18 cellular contexts compared by ENCODE assay signal in the genomic region with DNA sequence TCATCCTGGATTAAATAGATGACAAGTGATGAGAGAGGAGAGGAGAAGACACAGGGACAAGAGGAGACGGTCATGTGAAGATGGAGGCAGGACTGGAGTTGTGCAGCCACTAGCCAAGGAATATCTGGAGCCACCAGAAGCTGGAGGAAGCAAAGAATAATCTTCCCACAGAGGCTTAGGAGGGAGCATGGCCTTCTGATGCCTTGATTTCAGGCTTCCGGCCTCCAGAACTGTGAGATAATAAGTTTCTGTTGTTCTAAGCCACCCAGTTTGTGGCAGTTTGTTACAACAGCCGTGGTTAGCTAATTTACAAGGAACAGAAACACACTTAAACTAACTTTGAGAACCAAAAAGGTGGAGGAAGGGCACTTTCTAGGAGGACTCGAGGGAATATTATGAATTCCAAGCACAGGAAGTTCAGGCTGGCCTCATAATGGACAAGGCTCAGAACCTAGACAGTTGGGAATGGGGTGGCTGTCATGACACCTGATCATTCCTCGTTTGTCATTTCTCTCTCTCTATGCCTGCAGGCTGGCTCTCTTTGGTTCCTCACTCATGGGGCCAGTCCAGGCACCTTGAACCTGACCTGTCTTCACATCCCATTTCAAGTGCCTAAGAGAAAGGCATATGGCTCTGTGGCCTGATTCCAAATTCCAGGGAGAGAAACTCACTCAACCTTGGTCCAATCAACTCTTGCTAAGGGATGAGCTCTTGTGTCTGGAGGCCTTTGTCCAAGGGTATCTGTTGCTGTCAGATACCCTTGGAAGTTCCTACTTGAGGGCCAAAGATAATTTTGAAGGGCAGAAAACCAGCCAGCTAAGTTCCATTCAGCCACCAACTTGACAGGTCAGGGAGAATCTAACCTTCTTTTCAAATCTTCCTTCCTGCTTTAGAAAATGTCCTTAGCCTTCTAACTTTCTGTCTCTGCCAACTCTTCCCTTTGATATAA. TPM values are rescaled to one million over a fixed set of nuclear protein-coding genes. Genes with fewer than 3 reads are reported as not detected.
A peak's percentile ranks its signal among the peaks of the same experiment; 100 is the strongest.
DNase-seq lines count a peak whose midpoint lies in the region; ATAC-seq, FAIRE-seq and TF ChIP-seq lines count a peak whose summit lies in the region.
"Had no signal": no experiment of that assay in that cellular context is flagged by ENCODE, and none has a peak within 500 bp of the region (broad histone marks: within the 10 kb centered on the region; RNA-seq: fewer than 3 reads in every experiment).

No MANE protein-coding gene starts in this region.

- H3K9me1 ChIP-seq in K562 (ENCODE audit: control insufficient read depth, insufficient read depth, low read length) = no peaks in the 10 kb centered on the region

- no peaks in the 10 kb centered on the region for H4K20me1 ChIP-seq in K562 (replicated peaks; ENCODE audit: control insufficient read depth, insufficient read depth, low read length)

- H3K9me3 ChIP-seq in K562 (replicated peaks; ENCODE audit: control insufficient read depth, insufficient read depth, low read depth, low read length) (no peaks in the 10 kb centered on the region), thyroid gland (no peaks in the 10 kb centered on the region), body of pancreas (no peaks in the 10 kb centered on the region)

- H3K36me3 ChIP-seq in K562 (ENCODE audit: control insufficient read depth, insufficient read depth, low read length) = no peaks in the 10 kb centered on the region
- H3K36me3 ChIP-seq in thyroid gland = no peaks in the 10 kb centered on the region
- H3K36me3 ChIP-seq in body of pancreas (replicated peaks in 1 of 2; ENCODE audit: insufficient read depth in 1 of 2, low read depth in 2 of 2) = no peaks in the 10 kb centered on the region

- peak; percentile 83 for FAIRE-seq in K562 (lab: Jason Lieb, UNC)
- FAIRE-seq: G401.6, RCC 7860 had no signal

- no peaks in the 10 kb centered on the region for H3K27me3 ChIP-seq in K562 (ENCODE audit: control insufficient read depth in 2 of 2, insufficient read depth in 2 of 2, low read length in 2 of 2)
- H3K27me3 ChIP-seq in thyroid gland = no peaks in the 10 kb centered on the region
- no peaks in the 10 kb centered on the region for H3K27me3 ChIP-seq in body of pancreas

- peak overlapping the region; percentile 68 for H2AFZ ChIP-seq in K562 (ENCODE audit: low read depth, low read length)
- H2AFZ ChIP-seq: GM23338 had no signal

- POLR2A ChIA-PET in K562 (lab: Yijun Ruan, JAX) = interaction anchor here (0.5 to 1.3 kb wide), 7 partner anchors 9 to 63 kb away, joined by 3 to 4 read pairs (median 3); no protein-coding TSS in a partner anchor

- TF ChIP-seq POLR2A in K562 (conservative IDR thresholded peaks at IDR 0.05) = no peak
- no peak for TF ChIP-seq POLR2A in thyroid gland (IDR thresholded peaks at IDR 0.05)
- TF ChIP-seq POLR2A in body of pancreas (IDR thresholded peaks at IDR 0.05) = no peak

- 0% methylated on average over 4 of the region's 5 CpGs for WGBS in K562 (ENCODE audit: insufficient coverage, low coverage, missing lambda C conversion rate)
- 67 to 75% methylated on average over 5 of the region's 5 CpGs for WGBS in thyroid gland, 2 donors
- WGBS in body of pancreas, 2 donors = 71 to 82% methylated on average over 5 of the region's 5 CpGs

- no peak for TF ChIP-seq CTCF in K562 (IDR thresholded peaks at IDR 0.05 in 2 of 3, conservative IDR thresholded peaks at IDR 0.05 in 1 of 3; ENCODE audit: insufficient read depth in 2 of 3, low read depth in 1 of 3, low read length in 3 of 3)
- TF ChIP-seq CTCF in thyroid gland (IDR thresholded peaks at IDR 0.05) = no peak
- TF ChIP-seq CTCF in body of pancreas (IDR thresholded peaks at IDR 0.05) = no peak

- peak; percentile 35 for ATAC-seq in K562
- ATAC-seq in sciatic nerve = no peak
- ATAC-seq in body of pancreas = no peak
- ATAC-seq: GM23338 had no signal

- peak; percentile 79; the same call in 1 of the 2 replicates for TF ChIP-seq EP300 in K562 (IDR thresholded peaks at IDR 0.05; ENCODE audit: low read length)

- intact Hi-C loops in K562 (cut with micrococcal nuclease) (loop anchor here (2.0 kb wide), 1 partner anchor 34 kb away; a partner anchor contains a TSS), sciatic nerve (cut with DNase I) (no loop called here), thyroid gland (cut with DNase I) (no loop called here), body of pancreas (cut with DNase I) (no loop called here)

- in situ Hi-C loops in K562 (cut with MboI) = no loop called here

- H3K4me3 ChIP-seq in K562 (no peak overlapping the region), thyroid gland (replicated peaks in 1 of 3) (no peak overlapping the region), body of pancreas (no peak overlapping the region)
- H3K4me3 ChIP-seq: GM23338 had no signal

- BruUV-seq in K562 (replicated peaks; lab: Mats Ljungman, UMichigan) = no TSS peak

- H3K4me1 ChIP-seq in K562 (replicated peaks in 1 of 2; ENCODE audit: control insufficient read depth in 2 of 2, insufficient read depth in 2 of 2, low read length in 2 of 2) (peaks cover 26 to 68% of the 10 kb centered on the region in 2 experiments), thyroid gland (no peaks in the 10 kb centered on the region), body of pancreas (no peaks in the 10 kb centered on the region)

- peak overlapping the region; percentile 55 for H3K4me2 ChIP-seq in K562 (ENCODE audit: insufficient read depth, low read length)
- H3K4me2 ChIP-seq: GM23338 had no signal

- peak overlapping the region; percentile 38 to 59; a peak in 3 of 4 replicates for H3K9ac ChIP-seq in K562 (ENCODE audit: insufficient read depth in 1 of 2, low read depth in 2 of 2, low read length in 2 of 2)

- DNase-seq in MV-4-11 (lab: John Stamatoyannopoulos, UW) (peak; percentile 83), OCI-M1 (lab: John Stamatoyannopoulos, UW) (peak; percentile 88), K562 (ENCODE audit: extremely low read depth in 1 of 4, low spot score in 3 of 4) (peak in 2 of 4 experiments; percentile 52 to 77), sciatic nerve (ENCODE audit: low spot score) (no peak), thyroid gland (no peak), body of pancreas (no peak), NCI-H146 treated with DMSO at 0.1 percent for 48 hours (lab: John Stamatoyannopoulos, UW; ENCODE audit: unreplicated experiment) (no peak)
- DNase-seq: ACHN, HCEC 1CT, NCI-H1417, NCI-H187 treated with DMSO at 0.1 percent for 48 hours, NCI-H2227 treated with DMSO at 0.1 percent for 48 hours, NCI-H510A treated with DMSO at 0.1 percent for 48 hours, NCI-H774, Right ventricle myocardium superior had no signal

- CTCF ChIA-PET in K562 (lab: Yijun Ruan, JAX; ENCODE audit: low intra/inter-chr PET ratio) = no interaction called here

- 0 out of 3 replicates have a peak, but pooled peaks cover 5% of the 10 kb centered on the region for H3K79me2 ChIP-seq in K562 (ENCODE audit: control insufficient read depth, insufficient read depth, low read length)

- no peak for TF ChIP-seq RAD21 in K562 (CRISPR knock-in tag; conservative IDR thresholded peaks at IDR 0.05 in 1 of 2, IDR thresholded peaks at IDR 0.05 in 1 of 2)

- peak overlapping the region; percentile 89 for H3K27ac ChIP-seq in K562 (ENCODE audit: extremely low read depth, low read depth, low read length)
- no peak overlapping the region for H3K27ac ChIP-seq in thyroid gland
- no peak overlapping the region for H3K27ac ChIP-seq in body of pancreas

TF ChIP-seq in K562, 482 proteins besides CTCF, POLR2A, EP300 and RAD21 (continues in another document):
- TF ChIP-seq CEBPB (tag; IDR thresholded peaks at IDR 0.05) = no peak
- no peak for TF ChIP-seq ZNF224 (CRISPR knock-in tag; IDR thresholded peaks at IDR 0.05)
- TF ChIP-seq CBX5 (IDR thresholded peaks at IDR 0.05; ENCODE audit: borderline replicate concordance, low read depth) = no peak
- peak; percentile 24; the same call in 1 of the 2 replicates for TF ChIP-seq ZFX (CRISPR knock-in tag; IDR thresholded peaks at IDR 0.05)
- peak; percentile 12 for TF ChIP-seq RBBP5 (IDR thresholded peaks at IDR 0.05; ENCODE audit: borderline replicate concordance, insufficient read depth, low read length, poor library complexity, severe bottlenecking)
- 0 out of 2 replicates have a peak, but pooled peaks have one; percentile 18 for TF ChIP-seq GATA2 (CRISPR knock-in tag; IDR thresholded peaks at IDR 0.05)
- TF ChIP-seq PURB (CRISPR knock-in tag; IDR thresholded peaks at IDR 0.05; ENCODE audit: low read depth) = no peak
- TF ChIP-seq, protein P1, sequence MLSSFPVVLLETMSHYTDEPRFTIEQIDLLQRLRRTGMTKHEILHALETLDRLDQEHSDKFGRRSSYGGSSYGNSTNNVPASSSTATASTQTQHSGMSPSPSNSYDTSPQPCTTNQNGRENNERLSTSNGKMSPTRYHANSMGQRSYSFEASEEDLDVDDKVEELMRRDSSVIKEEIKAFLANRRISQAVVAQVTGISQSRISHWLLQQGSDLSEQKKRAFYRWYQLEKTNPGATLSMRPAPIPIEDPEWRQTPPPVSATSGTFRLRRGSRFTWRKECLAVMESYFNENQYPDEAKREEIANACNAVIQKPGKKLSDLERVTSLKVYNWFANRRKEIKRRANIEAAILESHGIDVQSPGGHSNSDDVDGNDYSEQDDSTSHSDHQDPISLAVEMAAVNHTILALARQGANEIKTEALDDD (IDR thresholded peaks at IDR 0.05) = peak; percentile 33; the same call in 1 of the 2 replicates
- no peak for TF ChIP-seq ZBTB8A (IDR thresholded peaks at IDR 0.05; ENCODE audit: partially characterized antibody)
- TF ChIP-seq CBFA2T2 (conservative IDR thresholded peaks at IDR 0.05) = peak; percentile 73

RNA-seq across cellular contexts. Expression of a gene that starts 33.5 kb away (rescaled TPM):
- 26.6 and 71.2 TPM in 2 replicates for total RNA-seq in K562 (2011; cell fraction: chromatin; rRNA removed; ENCODE audit: low replicate concordance)
- total RNA-seq in K562 (2011; cell fraction: nucleolus; rRNA removed) = 29.4 and 37.0 TPM in 2 replicates
- 56.0 and 86.6 TPM in 2 replicates for total RNA-seq in K562 (2011; cell fraction: nucleoplasm; rRNA removed)
- total RNA-seq in K562 (2014; rRNA removed) = 15.5 and 18.8 TPM in 2 replicates
- total RNA-seq in K562 (2014; rRNA removed; fragmentation: Illumina TruSeq; extraction: Trizol) = 53.4 and 60.6 TPM in 2 replicates
- 35.0 and 36.8 TPM in 2 replicates for total RNA-seq in K562 (2015; rRNA removed; fragmentation: Illumina TruSeq; extraction: Trizol)
- total RNA-seq in K562 (2021) = 46.8 and 49.4 TPM in 2 replicates
- polyA plus RNA-seq in K562 (2011; rRNA removed) = 32.3 and 41.9 TPM in 2 replicates
- 8.0 and 17.4 TPM in 2 replicates for polyA plus RNA-seq in K562 (2011; cell fraction: cytosol; rRNA removed)
- 10.7 and 14.0 TPM in 2 replicates for polyA plus RNA-seq in K562 (2011; cell fraction: nucleus; rRNA removed)
- polyA plus RNA-seq in K562 (2012) = 19.7 and 19.8 TPM in 2 replicates
- polyA plus RNA-seq in K562 (2014; fragmentation: Illumina TruSeq; extraction: Trizol) = 45.2 and 52.5 TPM in 2 replicates
- 1 to 10 TPM; 5.5 to 5.9 TPM for polyA plus RNA-seq in K562 (2014; fragmentation: Nextera tagmentation; extraction: Ambion mirVana)
- 16.7 and 19.8 TPM in 2 replicates for polyA plus RNA-seq in K562 (2014; rRNA removed)
- 147 and 155 TPM in 2 replicates for polyA minus RNA-seq in K562 (2011; rRNA and poly(A)+ RNA removed)
- 51.4 and 65.1 TPM in 2 replicates for polyA minus RNA-seq in K562 (2011; cell fraction: cytosol; rRNA and poly(A)+ RNA removed)
- 16.8 and 31.1 TPM in 2 replicates for polyA minus RNA-seq in K562 (2011; cell fraction: nucleus; rRNA and poly(A)+ RNA removed)
- total RNA-seq in sciatic nerve = 55.2 TPM
- total RNA-seq in thyroid gland = 10 to 100 TPM; 31.3 to 49.0 (median 35.1) TPM
- total RNA-seq in body of pancreas = 10 to 100 TPM; 34.3 to 36.8 TPM

Comparison
In these comparisons a context has a peak if more than half of its experiments do, and no peak if none do; other contexts are left out.
1. DNase-seq: peak in MV-4-11 (single experiment) and OCI-M1 (single experiment); none in sciatic nerve (single experiment), thyroid gland (0 of 2), body of pancreas (0 of 4) and NCI-H146 treated with DMSO at 0.1 percent for 48 hours (single experiment).